8 cellular contexts compared by ENCODE assay signal in genomic region chr7:26865094-26865388, GRCh38. TPM values are rescaled to one million over a fixed set of nuclear protein-coding genes. Genes with fewer than 3 reads are reported as not detected.
A peak's percentile ranks its signal among the peaks of the same experiment; 100 is the strongest.
DNase-seq lines count a peak whose midpoint lies in the region; ATAC-seq and TF ChIP-seq lines count a peak whose summit lies in the region.

No MANE protein-coding gene starts in this region.

- H3K4me2 ChIP-seq in fibroblast of lung (ENCODE audit: extremely low read depth, insufficient read depth, low read length) (peak overlapping the region; percentile 70), neuronal stem cell (ENCODE audit: insufficient read depth, low read length, poor library complexity, severe bottlenecking) (peak overlapping the region; percentile 50)

- peaks cover 16% of the 10 kb centered on the region for H3K4me1 ChIP-seq in SJSA1 (replicated peaks)
- H3K4me1 ChIP-seq in fibroblast of lung (ENCODE audit: control insufficient read depth, extremely low read depth, insufficient read depth, low read length) = no peaks in the 10 kb centered on the region
- peaks cover 0 to 2% of the 10 kb centered on the region in 2 donors for H3K4me1 ChIP-seq in neuronal stem cell (ENCODE audit: control insufficient read depth in 2 of 2, insufficient read depth in 1 of 2, low read depth in 1 of 2, low read length in 2 of 2)

- CTCF ChIA-PET in activated naive CD4-positive, alpha-beta T cell treated with anti-CD3 and anti-CD28 coated beads for 36 hours (lab: Charles Lee) = interaction anchor here (0.6 to 1.2 kb wide), 3 partner anchors 182 to 314 kb away, joined by 3 read pairs; no protein-coding TSS in a partner anchor

- peak overlapping the region; percentile 58 for H3K27ac ChIP-seq in SJSA1
- H3K27ac ChIP-seq in fibroblast of lung (ENCODE audit: insufficient read depth, low read length) = peak overlapping the region; percentile 91
- no peak overlapping the region for H3K27ac ChIP-seq in neuronal stem cell (replicated peaks; ENCODE audit: low read length)

- no peak overlapping the region for H3K4ac ChIP-seq in neuronal stem cell (ENCODE audit: low read length)

- H4K8ac ChIP-seq in neuronal stem cell (ENCODE audit: low read depth, low read length) = no peak overlapping the region

- peaks cover 32% of the 10 kb centered on the region for H3K79me2 ChIP-seq in fibroblast of lung (ENCODE audit: control insufficient read depth, insufficient read depth, low read length)

- no peak overlapping the region for H3K18ac ChIP-seq in neuronal stem cell (ENCODE audit: low read length)

- no peak overlapping the region for H3K14ac ChIP-seq in neuronal stem cell (ENCODE audit: low read length)

- H2BK120ac ChIP-seq in neuronal stem cell (ENCODE audit: low read depth, low read length) = no peak overlapping the region

- no peaks in the 10 kb centered on the region for H4K20me1 ChIP-seq in fibroblast of lung (ENCODE audit: control insufficient read depth, extremely low read depth, insufficient read depth, low read length)

- peak; percentile 28 for ATAC-seq in HG02938 (IDR thresholded peaks at IDR 0.05; ENCODE audit: unreplicated experiment)

- H3K9me3 Mint-ChIP-seq in activated naive CD4-positive, alpha-beta T cell treated with anti-CD3 and anti-CD28 coated beads for 36 hours = no peaks in the 10 kb centered on the region

- peaks cover 4% of the 10 kb centered on the region for H3K36me3 Mint-ChIP-seq in activated naive CD4-positive, alpha-beta T cell treated with anti-CD3 and anti-CD28 coated beads for 36 hours (ENCODE audit: low read depth)

- no peak overlapping the region for H2BK12ac ChIP-seq in neuronal stem cell (ENCODE audit: low read length)

- TF ChIP-seq CTCF in fibroblast of lung (conservative IDR thresholded peaks at IDR 0.05 in 1 of 2, IDR thresholded peaks at IDR 0.05 in 1 of 2; ENCODE audit: low read depth in 1 of 2, low read length in 2 of 2) = no peak

- no CpG with 5 or more reads among the region's 11 CpGs for whole genome bisulfite sequencing in neuronal stem cell (ENCODE audit: extremely low coverage in 2 of 2, insufficient read length in 2 of 2, insufficient replicate concordance in 1 of 2), 2 donors

- peak overlapping the region; percentile 56 for H3K4me3 ChIP-seq in SJSA1
- peak overlapping the region; percentile 50 to 92 (median 70) for H3K4me3 ChIP-seq in fibroblast of lung (replicated peaks in 1 of 4; ENCODE audit: control extremely low read depth in 1 of 4, insufficient read depth in 1 of 4, low read depth in 3 of 4, low read length in 4 of 4)
- peak overlapping the region; percentile 60 to 79 for H3K4me3 ChIP-seq in neuronal stem cell (ENCODE audit: low read length in 2 of 2)

- no peaks in the 10 kb centered on the region for H3K79me1 ChIP-seq in neuronal stem cell (ENCODE audit: low read depth, low read length)

- no peak overlapping the region for H2BK5ac ChIP-seq in neuronal stem cell (ENCODE audit: low read length)

- H3K9ac ChIP-seq in fibroblast of lung (ENCODE audit: insufficient read depth, low read length) = peak overlapping the region; percentile 34
- H3K9ac ChIP-seq in neuronal stem cell (ENCODE audit: low read depth, low read length, poor library complexity) = no peak overlapping the region

- intact Hi-C loops in activated naive CD4-positive, alpha-beta T cell treated with anti-CD3 and anti-CD28 coated beads for 36 hours (cut with micrococcal nuclease) = loop anchor here (2.0 to 10.0 kb wide), 4 partner anchors 296 to 1170 kb away; partner anchors contain the start of gene NFE2L3

- H3K27me3 ChIP-seq in SJSA1 (replicated peaks) = peaks cover 2% of the 10 kb centered on the region; the same call in 1 of the 2 replicates
- H3K27me3 ChIP-seq in fibroblast of lung (ENCODE audit: control insufficient read depth, insufficient read depth, low read length) = no peaks in the 10 kb centered on the region
- peaks cover 0 to 33% (median 6%) of the 10 kb centered on the region in 3 experiments for H3K27me3 ChIP-seq in neuronal stem cell (ENCODE audit: control insufficient read depth in 3 of 3, insufficient read depth in 3 of 3, low read depth in 1 of 3, low read length in 3 of 3)

- no peak overlapping the region for H3K23ac ChIP-seq in neuronal stem cell (ENCODE audit: low read depth, low read length, poor library complexity)

- no peak overlapping the region for H2BK15ac ChIP-seq in neuronal stem cell (ENCODE audit: low read length)

- H3K9me3 ChIP-seq in SJSA1 (replicated peaks) (no peaks in the 10 kb centered on the region), fibroblast of lung (ENCODE audit: control insufficient read depth, insufficient read depth, low read depth, low read length) (no peaks in the 10 kb centered on the region), neuronal stem cell (replicated peaks in 1 of 2; ENCODE audit: control insufficient read depth in 2 of 2, insufficient read depth in 1 of 2, low read depth in 1 of 2, low read length in 2 of 2) (peaks cover 0 to 4% of the 10 kb centered on the region in 2 donors)

- H3K36me3 ChIP-seq in SJSA1 = no peaks in the 10 kb centered on the region
- no peaks in the 10 kb centered on the region for H3K36me3 ChIP-seq in fibroblast of lung (ENCODE audit: control insufficient read depth, insufficient read depth, low read length)
- no peaks in the 10 kb centered on the region for H3K36me3 ChIP-seq in neuronal stem cell (replicated peaks in 1 of 2; ENCODE audit: control insufficient read depth in 2 of 2, insufficient read depth in 2 of 2, low read length in 2 of 2)

- H3K27me3 Mint-ChIP-seq in activated naive CD4-positive, alpha-beta T cell treated with anti-CD3 and anti-CD28 coated beads for 36 hours (ENCODE audit: low read depth) = peaks cover 44% of the 10 kb centered on the region

- H2AK5ac ChIP-seq in neuronal stem cell (ENCODE audit: low read depth, low read length) = no peak overlapping the region

- H3K4me1 Mint-ChIP-seq in activated naive CD4-positive, alpha-beta T cell treated with anti-CD3 and anti-CD28 coated beads for 36 hours (ENCODE audit: low read depth) = peaks cover 13% of the 10 kb centered on the region

- H4K91ac ChIP-seq in neuronal stem cell (ENCODE audit: low read depth, low read length, poor library complexity) = no peak overlapping the region

- H3K4me3 Mint-ChIP-seq in activated naive CD4-positive, alpha-beta T cell treated with anti-CD3 and anti-CD28 coated beads for 36 hours = peak overlapping the region; percentile 83

- H2AFZ ChIP-seq in fibroblast of lung (ENCODE audit: low read length) (peak overlapping the region; percentile 77), neuronal stem cell (ENCODE audit: low read length) (peak overlapping the region; percentile 99)

- H3K27ac Mint-ChIP-seq in activated naive CD4-positive, alpha-beta T cell treated with anti-CD3 and anti-CD28 coated beads for 36 hours = no peak overlapping the region

- no peak for DNase-seq in activated naive CD4-positive, alpha-beta T cell treated with anti-CD3 and anti-CD28 coated beads for 36 hours
- no peak for DNase-seq in activated naive CD4-positive, alpha-beta T cell (lab: John Stamatoyannopoulos, UW)
- DNase-seq in SJSA1 (ENCODE audit: low read depth in 1 of 2, low spot score in 2 of 2) (peak in 1 of 2 experiments; percentile 52), fibroblast of lung (ENCODE audit: low read depth in 2 of 2) (no peak), neuronal stem cell (ENCODE audit: low spot score) (no peak), NCI-H345 treated with DMSO at 0.1 percent for 48 hours (lab: John Stamatoyannopoulos, UW; ENCODE audit: unreplicated experiment) (no peak)
- no peak for DNase-seq in effector CD8-positive, alpha-beta T cell (lab: John Stamatoyannopoulos, UW)

RNA-seq across cellular contexts. Expression of gene SKAP2, which starts 0.7 kb away (rescaled TPM):
- 1 to 10 TPM; 5.6 to 6.6 TPM for total RNA-seq in activated naive CD4-positive, alpha-beta T cell treated with anti-CD3 and anti-CD28 coated beads for 36 hours
- 8.8 and 16.4 TPM in 2 replicates for total RNA-seq in SJSA1 (2014; rRNA removed; shearing (Covaris generic))
- 16.7 and 17.5 TPM in 2 replicates for total RNA-seq in fibroblast of lung
- polyA plus RNA-seq in fibroblast of lung = 14.2 and 25.9 TPM in 2 replicates
- polyA plus RNA-seq in fibroblast of lung (2012) = 18.1 and 36.0 TPM in 2 replicates
- 1.2 and 3.8 TPM in 2 replicates for polyA minus RNA-seq in fibroblast of lung (ENCODE audit: low replicate concordance)
- 1.2 TPM for polyA plus RNA-seq in neuronal stem cell (2013, experiment 1 of 2)
- polyA plus RNA-seq in neuronal stem cell (2013, experiment 2 of 2) = 1.3 TPM
